Comparison of ENCODE assay signal across 1 cellular context in genomic region chr7:137935849-137936508, GRCh38.
A peak's percentile ranks its signal among the peaks of the same experiment; 100 is the strongest.
TF ChIP-seq lines count a peak whose summit lies in the region.

No MANE protein-coding gene starts in this region.

TF ChIP-seq in K562, 482 proteins besides CTCF, POLR2A, EP300 and RAD21 (continued from another document and continues in another):
- peak in 1 of 3 experiments; percentile 68; a peak in 1 of 6 replicates for TF ChIP-seq ZBTB11 (CRISPR knock-in tag; IDR thresholded peaks at IDR 0.05)
- TF ChIP-seq ZFPM2 (CRISPR knock-in tag; IDR thresholded peaks at IDR 0.05) = no peak
- peak; percentile 63 for TF ChIP-seq GABPA (tag; conservative IDR thresholded peaks at IDR 0.05; ENCODE audit: low read depth)
- TF ChIP-seq HSF4 (CRISPR knock-in tag; IDR thresholded peaks at IDR 0.05; ENCODE audit: borderline replicate concordance) = no peak
- TF ChIP-seq CEBPG (CRISPR knock-in tag; IDR thresholded peaks at IDR 0.05) = 0 out of 2 replicates have a peak, but pooled peaks have one; percentile 7
- no peak for TF ChIP-seq CEBPG (tag; conservative IDR thresholded peaks at IDR 0.05 in 1 of 2, IDR thresholded peaks at IDR 0.05 in 1 of 2)
- TF ChIP-seq IRF9 (tag; IDR thresholded peaks at IDR 0.05) = no peak
- no peak for TF ChIP-seq JUN (IDR thresholded peaks at IDR 0.05; ENCODE audit: borderline replicate concordance, low read depth, low read length)
- TF ChIP-seq JUN (CRISPR knock-in tag; IDR thresholded peaks at IDR 0.05; ENCODE audit: borderline replicate concordance) = 0 out of 2 replicates have a peak, but pooled peaks have one; percentile 31
- peak; percentile 79 for TF ChIP-seq TFE3 (CRISPR knock-in tag; IDR thresholded peaks at IDR 0.05)
- TF ChIP-seq GMEB1 (CRISPR knock-in tag; IDR thresholded peaks at IDR 0.05) = no peak
- no peak for TF ChIP-seq LCOR (CRISPR knock-in tag; IDR thresholded peaks at IDR 0.05)
- peak; percentile 64 for TF ChIP-seq ETV1 (tag; conservative IDR thresholded peaks at IDR 0.05; ENCODE audit: low read depth)
- no peak for TF ChIP-seq PHTF2 (CRISPR knock-in tag; IDR thresholded peaks at IDR 0.05)
- TF ChIP-seq ZBTB1 (CRISPR knock-in tag; IDR thresholded peaks at IDR 0.05; ENCODE audit: borderline replicate concordance, low read depth) = no peak
- 0 out of 2 replicates have a peak, but pooled peaks have one; percentile 10 for TF ChIP-seq EGR1 (conservative IDR thresholded peaks at IDR 0.05)
- TF ChIP-seq DEAF1 (CRISPR knock-in tag; IDR thresholded peaks at IDR 0.05) = no peak
- TF ChIP-seq AFF4 (CRISPR knock-in tag; IDR thresholded peaks at IDR 0.05) = no peak
- TF ChIP-seq TCFL5 (CRISPR knock-in tag; conservative IDR thresholded peaks at IDR 0.05) = no peak
- no peak for TF ChIP-seq NR2C2 (CRISPR knock-in tag; IDR thresholded peaks at IDR 0.05)
- peak; percentile 81 for TF ChIP-seq NR2C2 (tag; IDR thresholded peaks at IDR 0.05)
- no peak; the same call in 1 of the 2 replicates for TF ChIP-seq SOX6 (IDR thresholded peaks at IDR 0.05)
- TF ChIP-seq ZZZ3 (IDR thresholded peaks at IDR 0.05) = no peak
- no peak for TF ChIP-seq MTA2 (IDR thresholded peaks at IDR 0.05; ENCODE audit: low read depth)
- TF ChIP-seq MITF (IDR thresholded peaks at IDR 0.05) = peak; percentile 80
- TF ChIP-seq CHD1 (IDR thresholded peaks at IDR 0.05; ENCODE audit: low read length) = peak; percentile 31
- 0 out of 4 replicates have a peak, but pooled peaks of 1 of the 2 experiments have one; percentile 40 for TF ChIP-seq FOXA3 (CRISPR knock-in tag; conservative IDR thresholded peaks at IDR 0.05 in 1 of 2, IDR thresholded peaks at IDR 0.05 in 1 of 2)
- TF ChIP-seq MYC (IDR thresholded peaks at IDR 0.05; ENCODE audit: low read depth, low read length) = no peak
- no peak for TF ChIP-seq MYC (CRISPR knock-in tag; IDR thresholded peaks at IDR 0.05; ENCODE audit: borderline replicate concordance, low read depth)
- no peak for TF ChIP-seq CREB3 (tag; conservative IDR thresholded peaks at IDR 0.05; ENCODE audit: low read depth)
- TF ChIP-seq USF1 (CRISPR knock-in tag; IDR thresholded peaks at IDR 0.05) = peak; percentile 66
- no peak for TF ChIP-seq PPARD (CRISPR knock-in tag; IDR thresholded peaks at IDR 0.05)
- no peak for TF ChIP-seq PTTG1 (tag; IDR thresholded peaks at IDR 0.05; ENCODE audit: low read depth)
- TF ChIP-seq PATZ1 (CRISPR knock-in tag; IDR thresholded peaks at IDR 0.05; ENCODE audit: borderline replicate concordance) = no peak
